Comparison of ENCODE assay signal across 9 cellular contexts in genomic region chr3:191136347-191136746, GRCh38.
A peak's percentile ranks its signal among the peaks of the same experiment; 100 is the strongest.
DNase-seq lines count a peak whose midpoint lies in the region; ATAC-seq and TF ChIP-seq lines count a peak whose summit lies in the region.
"Had no signal": no experiment of that assay in that cellular context is flagged by ENCODE, and none has a peak within 500 bp of the region (broad histone marks: within the 10 kb centered on the region; RNA-seq: fewer than 3 reads in every experiment).

No MANE protein-coding gene starts in this region.

- ATAC-seq in HG02759 (IDR thresholded peaks at IDR 0.05; ENCODE audit: unreplicated experiment) (no peak), GM21786 (IDR thresholded peaks at IDR 0.05; ENCODE audit: unreplicated experiment) (no peak)
- ATAC-seq: activated CD4-positive, CD25-positive, alpha-beta regulatory T cell treated with anti-CD3 and anti-CD28 coated beads, Interleukin-2, amount 50 U/mL, for 24 hours had no signal

- peak; percentile 33 for TF ChIP-seq CTCF in HFF-Myc (IDR thresholded peaks at IDR 0.05; ENCODE audit: low read depth, low read length, missing control alignments)

- peak; percentile 51 for DNase-seq in ELR (ENCODE audit: low read depth)
- no peak for DNase-seq in HFF-Myc (ENCODE audit: extremely low read depth, low read depth)
- peak; percentile 31 for DNase-seq in amniotic epithelial cell (ENCODE audit: low read depth)
- peak; percentile 64 to 70 for DNase-seq in lung microvascular endothelial cell (ENCODE audit: low read depth in 2 of 2)
- DNase-seq in activated CD4-positive, alpha-beta T cell treated with anti-CD3 and anti-CD28 coated beads, Interleukin-2, amount 50 U/mL, for 48 hours: no peak
- DNase-seq in retina: no peak

- no peak overlapping the region for H3K4me3 ChIP-seq in HFF-Myc (replicated peaks; ENCODE audit: low read depth, low read length)

Comparison
In these comparisons a context has a peak if more than half of its experiments do, and no peak if none do; other contexts are left out.
1. DNase-seq: peak in ELR (single experiment), amniotic epithelial cell (single experiment) and lung microvascular endothelial cell (2 of 2); none in HFF-Myc (single experiment), activated CD4-positive, alpha-beta T cell treated with anti-CD3 and anti-CD28 coated beads, Interleukin-2, amount 50 U/mL, for 48 hours (0 of 2) and retina (single experiment).